ENCODE assay signal across 9 cellular contexts in genomic region chrX:9899640-9900075, GRCh38.
A peak's percentile ranks its signal among the peaks of the same experiment; 100 is the strongest.
DNase-seq lines count a peak whose midpoint lies in the region; FAIRE-seq and TF ChIP-seq lines count a peak whose summit lies in the region.
"Had no signal": no experiment of that assay in that cellular context is flagged by ENCODE, and none has a peak within 500 bp of the region (broad histone marks: within the 10 kb centered on the region; RNA-seq: fewer than 3 reads in every experiment).

No MANE protein-coding gene starts in this region.

- peak overlapping the region; percentile 77 for H3K27ac ChIP-seq in neuronal stem cell (replicated peaks; ENCODE audit: low read length)
- H3K27ac ChIP-seq: heart right ventricle had no signal

- in situ Hi-C loops in HAP-1 (cut with MboI; ENCODE audit: low sequenced_read_pairs): loop anchor here (25.0 kb wide), 1 partner anchor 213 kb away; no protein-coding TSS in a partner anchor

- H3K9me3 ChIP-seq in HAP-1 (no peaks in the 10 kb centered on the region), neuronal stem cell (replicated peaks in 1 of 2; ENCODE audit: control insufficient read depth in 2 of 2, insufficient read depth in 1 of 2, low read depth in 1 of 2, low read length in 2 of 2) (no peaks in the 10 kb centered on the region)
- H3K9me3 ChIP-seq: heart right ventricle had no signal

- no peak overlapping the region for H2AK5ac ChIP-seq in neuronal stem cell (ENCODE audit: low read depth, low read length)

- no peak overlapping the region for H3K4ac ChIP-seq in neuronal stem cell (ENCODE audit: low read length)

- peak overlapping the region; percentile 73 for H2BK12ac ChIP-seq in neuronal stem cell (ENCODE audit: low read length)

- peaks cover 7% of the 10 kb centered on the region for H3K79me1 ChIP-seq in neuronal stem cell (ENCODE audit: low read depth, low read length)

- H3K14ac ChIP-seq in neuronal stem cell (ENCODE audit: low read length): no peak overlapping the region

- FAIRE-seq in D721Med (lab: Jason Lieb, UNC) (peak; percentile 25), GM12891 (lab: Jason Lieb, UNC) (no peak), GM19239 (lab: Jason Lieb, UNC) (no peak)

- H2BK120ac ChIP-seq in neuronal stem cell (ENCODE audit: low read depth, low read length): no peak overlapping the region

- TF ChIP-seq POLR2A in GM12891 (IDR thresholded peaks at IDR 0.05; ENCODE audit: low read depth, low read length): no peak

- H3K18ac ChIP-seq in neuronal stem cell (ENCODE audit: low read length): peak overlapping the region; percentile 89

- no peak for TF ChIP-seq CTCF in D721Med (IDR thresholded peaks at IDR 0.05; ENCODE audit: insufficient read depth, missing control alignments)
- no peak for TF ChIP-seq CTCF in cardiac fibroblast (IDR thresholded peaks at IDR 0.05; ENCODE audit: low read depth, low read length)

- H4K91ac ChIP-seq in neuronal stem cell (ENCODE audit: low read depth, low read length, poor library complexity): no peak overlapping the region

- H4K8ac ChIP-seq in neuronal stem cell (ENCODE audit: low read depth, low read length): no peak overlapping the region

- H3K9ac ChIP-seq in neuronal stem cell (ENCODE audit: low read depth, low read length, poor library complexity): no peak overlapping the region

- H2BK5ac ChIP-seq in neuronal stem cell (ENCODE audit: low read length): no peak overlapping the region

- no peak overlapping the region for H3K4me2 ChIP-seq in neuronal stem cell (ENCODE audit: insufficient read depth, low read length, poor library complexity, severe bottlenecking)

- no peak overlapping the region for H3K4me3 ChIP-seq in HAP-1
- H3K4me3 ChIP-seq in cardiac fibroblast (replicated peaks in 1 of 2; ENCODE audit: low read depth in 2 of 2, low read length in 2 of 2): no peak overlapping the region
- peak overlapping the region in 1 of 2 donors; percentile 3 for H3K4me3 ChIP-seq in neuronal stem cell (ENCODE audit: low read length in 2 of 2)
- H3K4me3 ChIP-seq: heart right ventricle had no signal

- H2AFZ ChIP-seq in neuronal stem cell (ENCODE audit: low read length): peak overlapping the region; percentile 50

- WGBS in neuronal stem cell (ENCODE audit: extremely low coverage in 2 of 2, insufficient read length in 2 of 2, insufficient replicate concordance in 1 of 2), 2 donors: no CpG with 5 or more reads among the region's 17 CpGs

- peaks cover 14% of the 10 kb centered on the region for H3K4me1 ChIP-seq in HAP-1
- peaks cover 8 to 25% of the 10 kb centered on the region in 2 donors for H3K4me1 ChIP-seq in neuronal stem cell (ENCODE audit: control insufficient read depth in 2 of 2, insufficient read depth in 1 of 2, low read depth in 1 of 2, low read length in 2 of 2)
- H3K4me1 ChIP-seq: heart right ventricle had no signal

- DNase-seq in D721Med (ENCODE audit: insufficient read length, low spot score): no peak
- peak; percentile 49 to 56 for DNase-seq in HAP-1 (ENCODE audit: low spot score in 2 of 2)
- DNase-seq in cardiac fibroblast (ENCODE audit: low read depth in 2 of 2): peak; percentile 48 to 62
- DNase-seq in neuronal stem cell (ENCODE audit: low spot score): peak; percentile 31
- no peak for DNase-seq in GM12891 (ENCODE audit: insufficient read length, low spot score)
- DNase-seq in NCI-H2081 (lab: John Stamatoyannopoulos, UW): no peak
- no peak for DNase-seq in GF-D8 (lab: John Stamatoyannopoulos, UW)
- DNase-seq in GM19239 (ENCODE audit: insufficient read length, low spot score): no peak
- DNase-seq: heart right ventricle had no signal

- H3K23ac ChIP-seq in neuronal stem cell (ENCODE audit: low read depth, low read length, poor library complexity): no peak overlapping the region

- H3K36me3 ChIP-seq in HAP-1 (replicated peaks) (no peaks in the 10 kb centered on the region), neuronal stem cell (replicated peaks in 1 of 2; ENCODE audit: control insufficient read depth in 2 of 2, insufficient read depth in 2 of 2, low read length in 2 of 2) (peaks cover 6 to 20% of the 10 kb centered on the region in 2 donors)
- H3K36me3 ChIP-seq: heart right ventricle had no signal

- H2BK15ac ChIP-seq in neuronal stem cell (ENCODE audit: low read length): no peak overlapping the region

- H3K27me3 ChIP-seq in HAP-1 (ENCODE audit: low read depth) (no peaks in the 10 kb centered on the region), neuronal stem cell (ENCODE audit: control insufficient read depth in 3 of 3, insufficient read depth in 3 of 3, low read depth in 1 of 3, low read length in 3 of 3) (no peaks in the 10 kb centered on the region)
- H3K27me3 ChIP-seq: heart right ventricle had no signal

TF ChIP-seq in GM12891, 5 proteins besides CTCF, POLR2A, EP300 and RAD21:
- no peak for TF ChIP-seq PAX5 (IDR thresholded peaks at IDR 0.05; ENCODE audit: insufficient read depth, low read length, severe bottlenecking)
- no peak for TF ChIP-seq POLR2AphosphoS5 (IDR thresholded peaks at IDR 0.05; ENCODE audit: low read depth, low read length)
- no peak for TF ChIP-seq SPI1 (IDR thresholded peaks at IDR 0.05; ENCODE audit: low read depth, low read length)
- TF ChIP-seq TAF1 (IDR thresholded peaks at IDR 0.05; ENCODE audit: low read depth, low read length): no peak
- TF ChIP-seq POU2F2 (IDR thresholded peaks at IDR 0.05; ENCODE audit: low read depth, low read length): no peak; the same call in 1 of the 2 replicates

Comparison
In these comparisons a context has a peak if more than half of its experiments do, and no peak if none do; other contexts are left out.
1. DNase-seq: peak in HAP-1 (2 of 2), cardiac fibroblast (2 of 2) and neuronal stem cell (single experiment); none in D721Med (single experiment), GM12891 (single experiment), NCI-H2081 (0 of 2), GF-D8 (single experiment) and GM19239 (single experiment).